In the genomic region with DNA sequence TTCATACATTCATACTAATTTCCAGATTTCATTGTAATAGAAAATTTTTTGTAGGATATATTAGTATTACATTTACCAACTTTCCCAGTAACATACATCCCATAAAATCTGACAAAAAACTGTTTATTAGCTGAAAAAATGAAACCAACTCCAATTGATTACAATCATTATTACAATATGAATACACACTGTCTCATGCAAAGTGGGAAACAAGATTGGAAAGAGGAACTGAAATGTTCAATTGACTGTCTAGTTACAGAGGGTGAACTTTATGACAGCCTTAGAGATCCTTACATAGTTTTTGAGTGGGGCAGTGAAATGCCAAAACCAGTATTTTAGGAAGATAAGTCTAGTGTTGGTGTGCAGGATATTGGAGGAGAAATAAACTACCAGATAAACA, we compare ENCODE assay signal across 17 cellular contexts. TPM values are rescaled to one million over a fixed set of nuclear protein-coding genes. Genes with fewer than 3 reads are reported as not detected.
DNase-seq lines count a peak whose midpoint lies in the region; ATAC-seq and TF ChIP-seq lines count a peak whose summit lies in the region.
"Had no signal": no experiment of that assay in that cellular context is flagged by ENCODE, and none has a peak within 500 bp of the region (broad histone marks: within the 10 kb centered on the region; RNA-seq: fewer than 3 reads in every experiment).

No MANE protein-coding gene starts in this region.

- H4K20me1 ChIP-seq in DOHH2 (ENCODE audit: control insufficient read depth, insufficient read depth, low read depth, low read length): no peaks in the 10 kb centered on the region

- H3K27ac ChIP-seq in DOHH2 (ENCODE audit: low read depth, low read length): no peak overlapping the region
- H3K27ac ChIP-seq: gastrocnemius medialis, parathyroid adenoma, testis had no signal

- no peaks in the 10 kb centered on the region for H3K36me3 ChIP-seq in DOHH2 (ENCODE audit: control insufficient read depth, low read length)
- H3K36me3 ChIP-seq: gastrocnemius medialis had no signal

- no peaks in the 10 kb centered on the region for H3K79me2 ChIP-seq in DOHH2 (ENCODE audit: control insufficient read depth, low read length)
- H3K79me2 ChIP-seq: parathyroid adenoma had no signal

- ATAC-seq in GM19324 (IDR thresholded peaks at IDR 0.05; ENCODE audit: low FRiP score, unreplicated experiment) (peak; percentile 96), HG02623 (IDR thresholded peaks at IDR 0.05; ENCODE audit: unreplicated experiment) (peak; percentile 99), HG03354 (IDR thresholded peaks at IDR 0.05; ENCODE audit: poor library complexity, severe bottlenecking, unreplicated experiment) (peak; percentile 99), omental fat pad (ENCODE audit: low FRiP score) (no peak)
- ATAC-seq: activated naive CD4-positive, alpha-beta T cell treated with anti-CD3 and anti-CD28 coated beads, Interleukin-2, amount 50 U/mL, for 72 hours; gastrocnemius medialis; left ventricle myocardium superior had no signal

- no peaks in the 10 kb centered on the region for H3K27me3 ChIP-seq in DOHH2 (ENCODE audit: control insufficient read depth, low read length)
- H3K27me3 ChIP-seq: gastrocnemius medialis, testis had no signal

- no peaks in the 10 kb centered on the region for H3K9me2 ChIP-seq in DOHH2 (replicated peaks; ENCODE audit: control insufficient read depth, low read length)

- no peak overlapping the region for H3K4me3 ChIP-seq in DOHH2 (ENCODE audit: low read length)
- H3K4me3 ChIP-seq: gastrocnemius medialis, testis had no signal

- TF ChIP-seq CTCF in DOHH2 (IDR thresholded peaks at IDR 0.05; ENCODE audit: low read depth, low read length, poor library complexity, severe bottlenecking) (no peak), omental fat pad (IDR thresholded peaks at IDR 0.05) (no peak)

- H3F3A ChIP-seq in DOHH2 (ENCODE audit: control insufficient read depth, insufficient read depth): no peaks in the 10 kb centered on the region

- no peak for DNase-seq in NCI-H2171 (lab: John Stamatoyannopoulos, UW)
- no peak for DNase-seq in NCI-H1417 (lab: John Stamatoyannopoulos, UW)
- no peak for DNase-seq in omental fat pad (ENCODE audit: low spot score)
- DNase-seq in head of caudate nucleus: no peak
- DNase-seq: activated CD4-positive, alpha-beta T cell treated with anti-CD3 and anti-CD28 coated beads, Interleukin-2, amount 50 U/mL, for 4 hours; gastrocnemius medialis; left ventricle myocardium superior; testis had no signal

- peak overlapping the region; percentile 32 for H3K4me2 ChIP-seq in DOHH2 (ENCODE audit: low read length)

- H3K4me1 ChIP-seq in DOHH2 (ENCODE audit: control insufficient read depth, low read length): peaks cover 12% of the 10 kb centered on the region
- H3K4me1 ChIP-seq: gastrocnemius medialis, parathyroid adenoma, testis had no signal

- no peaks in the 10 kb centered on the region for H3K9me3 ChIP-seq in DOHH2 (ENCODE audit: control insufficient read depth, insufficient read depth, low read length)
- H3K9me3 ChIP-seq: gastrocnemius medialis, testis had no signal

- intact Hi-C loops in head of caudate nucleus (cut with DNase I): no loop called here

RNA-seq across cellular contexts. Expression of a gene that starts 2.3 kb away (rescaled TPM):
- not detected for total RNA-seq in omental fat pad
- total RNA-seq: activated naive CD4-positive, alpha-beta T cell treated with anti-CD3 and anti-CD28 coated beads, Interleukin-2, amount 50 U/mL, for 72 hours; gastrocnemius medialis; left ventricle myocardium superior; NCI-H460; SK-MEL-5 had no signal

RNA-seq across cellular contexts. Expression of a gene that starts 38.8 kb away (rescaled TPM):
- total RNA-seq in omental fat pad: not detected
- total RNA-seq: activated naive CD4-positive, alpha-beta T cell treated with anti-CD3 and anti-CD28 coated beads, Interleukin-2, amount 50 U/mL, for 72 hours; H4; NCI-H460; SK-MEL-5 had no signal
